Comparison of ENCODE assay signal across 11 cellular contexts in genomic region chr1:50603274-50604271, GRCh38.
DNase-seq lines count a peak whose midpoint lies in the region; ATAC-seq, FAIRE-seq and TF ChIP-seq lines count a peak whose summit lies in the region.
"Had no signal": no experiment of that assay in that cellular context is flagged by ENCODE, and none has a peak within 500 bp of the region (broad histone marks: within the 10 kb centered on the region; RNA-seq: fewer than 3 reads in every experiment).

No MANE protein-coding gene starts in this region.

- H4K20me1 ChIP-seq in keratinocyte (ENCODE audit: control insufficient read depth, extremely low read depth, insufficient read depth, low read length) (no peaks in the 10 kb centered on the region), H9 (ENCODE audit: control insufficient read depth, insufficient read depth, insufficient read length) (no peaks in the 10 kb centered on the region)

- no peaks in the 10 kb centered on the region for H3K36me3 Mint-ChIP-seq in H9 (ENCODE audit: insufficient read depth in 1 of 3, low read depth in 3 of 3)
- H3K36me3 Mint-ChIP-seq in natural killer cell, result no peaks in the 10 kb centered on the region

- H2AFZ ChIP-seq in keratinocyte (ENCODE audit: control insufficient read depth, low read length) (peak overlapping the region; percentile 20), H9 (ENCODE audit: low read length) (no peak overlapping the region)

- no peak overlapping the region for H2BK20ac ChIP-seq in H9 (ENCODE audit: low read depth, low read length, poor library complexity, severe bottlenecking)

- no peaks in the 10 kb centered on the region for H3K79me1 ChIP-seq in H9 (ENCODE audit: insufficient read depth, low read depth, low read length, poor library complexity, severe bottlenecking)

- peak; percentile 33 for DNase-seq in Caki2 (ENCODE audit: low read depth)
- DNase-seq in RWPE1 (ENCODE audit: low spot score), result peak; percentile 87
- peak; percentile 95 for DNase-seq in keratinocyte (ENCODE audit: low read depth, low spot score)
- DNase-seq in body of pancreas, result no peak
- DNase-seq in H9, result no peak
- no peak for DNase-seq in natural killer cell
- DNase-seq: NCI-H1930 had no signal

- no peak overlapping the region for H2BK5ac ChIP-seq in H9 (ENCODE audit: insufficient read length, low read length)

- intact Hi-C loops in body of pancreas (cut with DNase I), result loop anchor here (10.0 kb wide), 1 partner anchor 229 kb away; no protein-coding TSS in a partner anchor
- intact Hi-C loops in natural killer cell (cut with micrococcal nuclease), result loop anchor here (2.0 kb wide), 1 partner anchor 235 kb away; no protein-coding TSS in a partner anchor

- no peaks in the 10 kb centered on the region for H3K27me3 Mint-ChIP-seq in H9 (ENCODE audit: low read depth)
- no peaks in the 10 kb centered on the region for H3K27me3 Mint-ChIP-seq in natural killer cell (ENCODE audit: low read depth in 2 of 2)

- H3K4me2 ChIP-seq in keratinocyte (ENCODE audit: control insufficient read depth, extremely low read depth, insufficient read depth, low read depth, low read length) (peak overlapping the region; percentile 88), H9 (ENCODE audit: insufficient read depth, insufficient read length, low read length) (no peak overlapping the region)

- ATAC-seq in HG03066 (IDR thresholded peaks at IDR 0.05; ENCODE audit: low read depth, unreplicated experiment), result peak; percentile 60
- ATAC-seq in body of pancreas, result no peak
- ATAC-seq in GM21390 (IDR thresholded peaks at IDR 0.05; ENCODE audit: unreplicated experiment), result no peak
- no peak for ATAC-seq in natural killer cell
- ATAC-seq: activated CD4-positive, CD25-positive, alpha-beta regulatory T cell treated with anti-CD3 and anti-CD28 coated beads, Interleukin-2, amount 50 U/mL, for 24 hours had no signal

- H3K4me3 ChIP-seq in keratinocyte (ENCODE audit: control insufficient read depth in 2 of 3, extremely low read depth in 1 of 3, insufficient read depth in 2 of 3, low read depth in 1 of 3, low read length in 3 of 3) (peak overlapping the region in 2 of 3 experiments; percentile 55 to 59), body of pancreas (no peak overlapping the region)

- peak; percentile 96 for FAIRE-seq in keratinocyte (lab: Jason Lieb, UNC)
- FAIRE-seq: colon had no signal

- no peak overlapping the region for H2BK120ac ChIP-seq in H9 (ENCODE audit: low read depth, low read length, poor library complexity, severe bottlenecking)

- H3K9me1 ChIP-seq in keratinocyte (ENCODE audit: control insufficient read depth, extremely low read depth, insufficient read depth, low read length), result no peaks in the 10 kb centered on the region

- no peak overlapping the region for H4K8ac ChIP-seq in H9 (replicated peaks; ENCODE audit: insufficient read length, low read depth, low read length)

- H3K14ac ChIP-seq in H9 (ENCODE audit: insufficient read depth, low read length), result no peak overlapping the region

- H3K9me3 ChIP-seq in keratinocyte (ENCODE audit: control insufficient read depth, low read depth, low read length) (no peaks in the 10 kb centered on the region), body of pancreas (no peaks in the 10 kb centered on the region), H9 (ENCODE audit: control insufficient read depth, low read depth, low read length) (no peaks in the 10 kb centered on the region)

- no peak overlapping the region for H4K5ac ChIP-seq in H9 (ENCODE audit: insufficient read length, low read depth, low read length)

- H3K9ac ChIP-seq in keratinocyte (ENCODE audit: control insufficient read depth, extremely low read depth, insufficient read depth, low read length) (no peak overlapping the region), H9 (ENCODE audit: extremely low read depth, insufficient read length, low read length) (no peak overlapping the region)

- H3K4me1 Mint-ChIP-seq in H9 (no peaks in the 10 kb centered on the region; a peak in 1 of 4 replicates), natural killer cell (peaks cover 0 to 6% of the 10 kb centered on the region in 2 donors)

- peaks cover 20% of the 10 kb centered on the region for H3K4me1 ChIP-seq in keratinocyte (ENCODE audit: control insufficient read depth, extremely low read depth, insufficient read depth, low read length)
- no peaks in the 10 kb centered on the region for H3K4me1 ChIP-seq in body of pancreas
- no peaks in the 10 kb centered on the region for H3K4me1 ChIP-seq in H9 (ENCODE audit: insufficient read depth, low read length)

- H3K9me3 Mint-ChIP-seq in H9 (no peaks in the 10 kb centered on the region), natural killer cell (no peaks in the 10 kb centered on the region)

- no peak for TF ChIP-seq POLR2A in body of pancreas (IDR thresholded peaks at IDR 0.05)

- TF ChIP-seq CTCF in RWPE1 (conservative IDR thresholded peaks at IDR 0.05; ENCODE audit: low read depth) (no peak), keratinocyte (optimal IDR thresholded peaks at IDR 0.05 in 1 of 3, IDR thresholded peaks at IDR 0.05 in 1 of 3, conservative IDR thresholded peaks at IDR 0.05 in 1 of 3; ENCODE audit: extremely low read depth in 1 of 3, insufficient read depth in 2 of 3, low read length in 3 of 3) (no peak), body of pancreas (IDR thresholded peaks at IDR 0.05) (no peak), H9 (conservative IDR thresholded peaks at IDR 0.05) (no peak), natural killer cell (IDR thresholded peaks at IDR 0.05) (no peak)

- WGBS in body of pancreas, 2 donors, result 67 to 68% methylated on average over 7 of the region's 7 CpGs
- WGBS in H9 (ENCODE audit: extremely low coverage, insufficient read length, low lambda C conversion rate), result no CpG with 5 or more reads among the region's 7 CpGs

- H3K56ac ChIP-seq in H9 (ENCODE audit: insufficient read length, low read depth, low read length), result no peak overlapping the region

- H2BK15ac ChIP-seq in H9 (ENCODE audit: low read depth, low read length), result no peak overlapping the region

- H3K27ac Mint-ChIP-seq in H9 (no peak overlapping the region), natural killer cell (no peak overlapping the region)

- no peak overlapping the region for H2BK12ac ChIP-seq in H9 (ENCODE audit: insufficient read length, low read depth, low read length)

- no peak overlapping the region for H3K18ac ChIP-seq in H9 (ENCODE audit: insufficient read length, low read depth, low read length)

- no peak overlapping the region for H3K4me3 Mint-ChIP-seq in H9
- no peak overlapping the region for H3K4me3 Mint-ChIP-seq in natural killer cell

- no peak overlapping the region for H3T11ph ChIP-seq in H9 (ENCODE audit: low read length)

- H3K27ac ChIP-seq in RWPE1 (peak overlapping the region; percentile 78), keratinocyte (ENCODE audit: control insufficient read depth, insufficient read depth, low read length) (peak overlapping the region; percentile 74), body of pancreas (no peak overlapping the region), H9 (ENCODE audit: insufficient read length, low read depth, low read length) (no peak overlapping the region)

- CTCF ChIA-PET in RWPE1 (lab: Yijun Ruan, JAX), result interaction anchor here (0.7 kb wide), 1 partner anchor 235 kb away, joined by 3 read pairs; no protein-coding TSS in a partner anchor

- H3K23ac ChIP-seq in H9 (ENCODE audit: insufficient read length, low read depth, low read length), result no peak overlapping the region

- no peaks in the 10 kb centered on the region for H3K23me2 ChIP-seq in H9 (ENCODE audit: insufficient read length, low read depth, low read length, poor library complexity, severe bottlenecking)

- H3K36me3 ChIP-seq in keratinocyte (ENCODE audit: control insufficient read depth in 2 of 2, extremely low read depth in 1 of 2, insufficient read depth in 2 of 2, low read length in 2 of 2) (no peaks in the 10 kb centered on the region), body of pancreas (replicated peaks in 1 of 2; ENCODE audit: insufficient read depth in 1 of 2, low read depth in 2 of 2) (no peaks in the 10 kb centered on the region)

- H3K27me3 ChIP-seq in keratinocyte (ENCODE audit: control insufficient read depth, extremely low read depth, insufficient read depth, low read length) (no peaks in the 10 kb centered on the region), body of pancreas (no peaks in the 10 kb centered on the region), H9 (ENCODE audit: insufficient read depth, low read length) (no peaks in the 10 kb centered on the region)

- POLR2A ChIA-PET in RWPE1 (lab: Yijun Ruan, JAX; ENCODE audit: low non-redundant PET), result no interaction called here

- no peak overlapping the region for H2AK5ac ChIP-seq in H9 (ENCODE audit: insufficient read length, low read length)

- H3K4ac ChIP-seq in H9 (ENCODE audit: low read depth, low read length), result no peak overlapping the region

- dilution Hi-C loops in keratinocyte (cut with MboI; ENCODE audit: extremely low pct_ligation_motif_present, low sequenced_read_pairs), result no loop called here

- no peak overlapping the region for H4K91ac ChIP-seq in H9 (ENCODE audit: insufficient read length, low read depth, low read length)

- in situ Hi-C loops in Caki2 (cut with HindIII; ENCODE audit: low pct_unique_long_range_greater_than_20kb, low sequenced_read_pairs), result no loop called here

- H3K79me2 ChIP-seq in keratinocyte (ENCODE audit: control insufficient read depth, insufficient read depth, low read length), result no peaks in the 10 kb centered on the region
- no peaks in the 10 kb centered on the region for H3K79me2 ChIP-seq in H9 (ENCODE audit: insufficient read depth, low read length)

Comparison
In these comparisons a context has a peak if more than half of its experiments do, and no peak if none do; other contexts are left out.
1. DNase-seq: peak in Caki2 (single experiment), RWPE1 (single experiment) and keratinocyte (single experiment); none in body of pancreas (0 of 4), H9 (single experiment) and natural killer cell (single experiment).
2. H3K27ac ChIP-seq: peak in RWPE1 (single experiment) and keratinocyte (single experiment); none in body of pancreas (0 of 4) and H9 (single experiment).
3. H3K4me3 ChIP-seq: peak in keratinocyte (2 of 3); none in body of pancreas (0 of 2).